In the genomic region with DNA sequence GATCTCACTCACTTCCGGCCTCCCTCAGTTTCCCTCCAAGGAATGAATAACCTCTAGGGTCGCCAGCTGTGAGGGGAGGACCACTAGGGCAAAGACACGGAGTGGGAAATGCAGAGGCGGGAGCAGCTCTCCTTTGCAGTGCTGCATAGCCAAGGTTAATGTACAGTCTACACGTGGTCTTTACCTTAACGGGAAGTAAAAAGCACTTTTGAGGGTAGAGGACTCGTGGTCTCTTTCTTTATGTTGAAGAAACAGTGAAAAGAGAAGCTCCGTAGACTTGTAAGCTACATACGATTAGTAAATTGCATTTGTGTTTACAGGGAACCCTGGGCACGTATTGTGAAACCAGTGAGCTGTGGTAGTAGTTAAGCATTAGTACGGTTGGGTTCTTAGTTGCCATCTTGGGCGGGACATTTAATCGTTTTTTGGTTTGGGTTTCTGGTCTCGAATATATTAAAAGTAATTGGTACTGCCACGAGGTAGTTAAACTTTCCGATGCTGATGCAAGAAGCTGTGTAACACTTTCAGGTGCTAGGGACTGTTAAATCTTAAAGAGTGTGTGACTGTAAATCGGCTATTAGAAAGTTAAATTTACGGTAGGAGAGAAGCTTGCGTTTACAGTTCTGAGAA, we compare ENCODE assay signal across 8 cellular contexts. TPM values are rescaled to one million over a fixed set of nuclear protein-coding genes. Genes with fewer than 3 reads are reported as not detected.
DNase-seq lines count a peak whose midpoint lies in the region; ATAC-seq, FAIRE-seq and TF ChIP-seq lines count a peak whose summit lies in the region.

No MANE protein-coding gene starts in this region.

- peaks cover 63% of the 10 kb centered on the region for H3K79me2 ChIP-seq in hepatocyte

- H3K27me3 ChIP-seq in heart left ventricle (no peaks in the 10 kb centered on the region), hepatocyte (no peaks in the 10 kb centered on the region), small intestine (ENCODE audit: control insufficient read depth in 2 of 2, insufficient read depth in 2 of 2, low read length in 2 of 2) (no peaks in the 10 kb centered on the region)

- H3K27me3 Mint-ChIP-seq in activated T-helper 17 cell treated with anti-CD3 and anti-CD28 coated beads, Interleukin-2, amount 50 U/mL, for 72 hours: no peaks in the 10 kb centered on the region

- H3K4me1 ChIP-seq in heart left ventricle (peaks cover 6 to 55% (median 45%) of the 10 kb centered on the region in 12 donors), hepatocyte (ENCODE audit: insufficient read depth) (peaks cover 11% of the 10 kb centered on the region), small intestine (ENCODE audit: control insufficient read depth in 2 of 2, insufficient read depth in 1 of 2, low read depth in 1 of 2, low read length in 1 of 2) (peaks cover 0 to 7% of the 10 kb centered on the region in 2 donors)

- no peaks in the 10 kb centered on the region for H3K9me3 Mint-ChIP-seq in activated T-helper 17 cell treated with anti-CD3 and anti-CD28 coated beads, Interleukin-2, amount 50 U/mL, for 72 hours

- H3K9me2 ChIP-seq in hepatocyte (replicated peaks; ENCODE audit: insufficient read depth): no peaks in the 10 kb centered on the region

- H3K27ac ChIP-seq in heart left ventricle: peak overlapping the region in 11 of 12 donors; percentile 84 to 95 (median 90)
- H3K27ac ChIP-seq in hepatocyte: peak overlapping the region; percentile 94
- peak overlapping the region; percentile 15 to 91 for H3K27ac ChIP-seq in small intestine (ENCODE audit: low read depth in 1 of 2, low read length in 1 of 2)

- 1 to 2% (median 1%) methylated on average over 19 of the region's 19 CpGs for WGBS in heart left ventricle, 4 donors
- WGBS in hepatocyte (ENCODE audit: low lambda C conversion rate, missing lambda C conversion rate): under 1% methylated on average over 19 of the region's 19 CpGs
- WGBS in small intestine, 3 donors: 1% methylated on average over 19 of the region's 19 CpGs

- DNase-seq in heart left ventricle (no peak), cardiac septum (ENCODE audit: low spot score) (no peak), NAMALWA (ENCODE audit: low spot score) (peak; percentile 83), hepatocyte (ENCODE audit: low spot score) (peak; percentile 31), small intestine (peak; percentile 37), NK-92 (lab: John Stamatoyannopoulos, UW; ENCODE audit: unreplicated experiment) (no peak)

- peaks cover 49% of the 10 kb centered on the region for H4K20me1 ChIP-seq in hepatocyte (ENCODE audit: insufficient read depth, poor library complexity, severe bottlenecking)

- peak in 1 of 4 donors; percentile 4 for ATAC-seq in heart left ventricle
- peak; percentile 21 for ATAC-seq in HG02588 (IDR thresholded peaks at IDR 0.05; ENCODE audit: unreplicated experiment)
- ATAC-seq in activated T-helper 17 cell treated with anti-CD3 and anti-CD28 coated beads, Interleukin-2, amount 50 U/mL, for 72 hours (replicated peaks): peak; percentile 37

- no peak for FAIRE-seq in small intestine (lab: Jason Lieb, UNC)

- H3K4me1 Mint-ChIP-seq in activated T-helper 17 cell treated with anti-CD3 and anti-CD28 coated beads, Interleukin-2, amount 50 U/mL, for 72 hours: peaks cover 34% of the 10 kb centered on the region

- TF ChIP-seq POLR2A in heart left ventricle (IDR thresholded peaks at IDR 0.05): no peak

- TF ChIP-seq CTCF in heart left ventricle (IDR thresholded peaks at IDR 0.05): no peak
- TF ChIP-seq CTCF in hepatocyte (IDR thresholded peaks at IDR 0.05; ENCODE audit: poor library complexity): no peak

- H3K27ac Mint-ChIP-seq in activated T-helper 17 cell treated with anti-CD3 and anti-CD28 coated beads, Interleukin-2, amount 50 U/mL, for 72 hours: peak overlapping the region; percentile 96

- peak overlapping the region; percentile 82 for H2AFZ ChIP-seq in hepatocyte

- peak overlapping the region; percentile 86 for H3K4me2 ChIP-seq in hepatocyte

- H3K36me3 ChIP-seq in heart left ventricle (no peaks in the 10 kb centered on the region), hepatocyte (replicated peaks; ENCODE audit: insufficient read depth, low read depth) (no peaks in the 10 kb centered on the region), small intestine (ENCODE audit: control insufficient read depth in 2 of 2, insufficient read depth in 2 of 2, low read length in 2 of 2) (no peaks in the 10 kb centered on the region)

- H3K36me3 Mint-ChIP-seq in activated T-helper 17 cell treated with anti-CD3 and anti-CD28 coated beads, Interleukin-2, amount 50 U/mL, for 72 hours (ENCODE audit: low read depth): peaks cover 29% of the 10 kb centered on the region

- H3K9me3 ChIP-seq in heart left ventricle: no peaks in the 10 kb centered on the region
- no peaks in the 10 kb centered on the region for H3K9me3 ChIP-seq in hepatocyte (ENCODE audit: low read depth)
- no peaks in the 10 kb centered on the region for H3K9me3 ChIP-seq in small intestine (ENCODE audit: control insufficient read depth, low read depth)

- intact Hi-C loops in heart left ventricle (cut with DNase I) (loop anchor here in 4 of 10 donors (5.0 to 10.0 kb wide), 4 partner anchors 267 to 557 kb away; partner anchors contain the start of genes ATR (in 2 of the 4), TRPC1 (in 2 of the 4) and XRN1 (in 1 of the 4)), cardiac septum (cut with DNase I) (loop anchor here (10.0 kb wide), 1 partner anchor 277 kb away; the partner anchor contains the start of gene TRPC1)

- peak overlapping the region; percentile 93 for H3K4me3 Mint-ChIP-seq in activated T-helper 17 cell treated with anti-CD3 and anti-CD28 coated beads, Interleukin-2, amount 50 U/mL, for 72 hours

- peak overlapping the region; percentile 74 to 97 (median 88) for H3K4me3 ChIP-seq in heart left ventricle
- H3K4me3 ChIP-seq in hepatocyte: peak overlapping the region; percentile 71
- H3K4me3 ChIP-seq in small intestine (ENCODE audit: low read depth in 1 of 2, low read length in 2 of 2): peak overlapping the region; percentile 72 to 96

RNA-seq across cellular contexts. Expression of gene U2SURP, which starts 0.8 kb away (rescaled TPM):
- 10 to 100 TPM; 25.8 to 42.0 (median 33.5) TPM for total RNA-seq in heart left ventricle
- 10 to 100 TPM; 17.4 to 21.1 TPM for polyA plus RNA-seq in heart left ventricle
- 40.6 TPM for total RNA-seq in cardiac septum
- total RNA-seq in activated T-helper 17 cell treated with anti-CD3 and anti-CD28 coated beads, Interleukin-2, amount 50 U/mL, for 72 hours: 100 to 1,000 TPM; 147 to 161 TPM
- total RNA-seq in hepatocyte: 71.4 and 86.1 TPM in 2 replicates
- polyA plus RNA-seq in hepatocyte: 41.5 and 45.7 TPM in 2 replicates
- polyA plus RNA-seq in small intestine: 10 to 100 TPM; 20.0 to 30.9 (median 27.5) TPM

RNA-seq across cellular contexts. Expression of gene PAQR9, which starts 38.7 kb away (rescaled TPM):
- total RNA-seq in heart left ventricle: 10 to 100 TPM; 11.0 to 20.5 (median 14.7) TPM
- polyA plus RNA-seq in heart left ventricle: 1 to 10 TPM; 5.0 to 7.8 TPM
- total RNA-seq in cardiac septum: 10.7 TPM
- not detected for total RNA-seq in activated T-helper 17 cell treated with anti-CD3 and anti-CD28 coated beads, Interleukin-2, amount 50 U/mL, for 72 hours
- total RNA-seq in hepatocyte: 2.9 and 3.8 TPM in 2 replicates
- 1.3 and 3.8 TPM in 2 replicates for polyA plus RNA-seq in hepatocyte
- not detected for polyA plus RNA-seq in small intestine

Comparison
In these comparisons a context has a peak if more than half of its experiments do, and no peak if none do; other contexts are left out.
1. DNase-seq: peak in NAMALWA (single experiment), hepatocyte (single experiment) and small intestine (single experiment); none in heart left ventricle (0 of 5), cardiac septum (single experiment) and NK-92 (single experiment).
2. Peak in every context shown above with its lines, with median percentiles within 50 percentile points of each other: H3K27ac ChIP-seq and H3K4me3 ChIP-seq.